22 cellular contexts compared by ENCODE assay signal in the genomic region with DNA sequence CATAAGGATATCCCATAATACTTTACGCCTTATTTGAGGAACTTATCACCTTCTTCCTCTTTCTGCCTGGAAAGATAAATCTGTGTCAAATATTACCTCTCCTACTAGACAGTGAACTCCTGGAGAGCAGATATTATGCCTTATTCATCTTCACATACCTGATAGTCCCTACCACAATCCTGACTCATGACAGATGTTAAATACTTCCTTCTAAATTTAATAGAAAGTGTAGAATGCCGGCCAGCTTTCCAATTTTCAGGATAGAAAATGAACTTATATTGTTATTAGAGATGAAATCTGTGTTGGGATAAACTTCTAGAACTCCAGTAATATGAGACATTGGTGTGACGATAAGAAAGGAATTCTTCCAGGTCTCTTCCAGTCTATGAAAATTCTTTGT.
DNase-seq lines count a peak whose midpoint lies in the region; ATAC-seq, FAIRE-seq and TF ChIP-seq lines count a peak whose summit lies in the region.
"Had no signal": no experiment of that assay in that cellular context is flagged by ENCODE, and none has a peak within 500 bp of the region (broad histone marks: within the 10 kb centered on the region; RNA-seq: fewer than 3 reads in every experiment).

No MANE protein-coding gene starts in this region.

- no peak overlapping the region for H3K27ac Mint-ChIP-seq in naive thymus-derived CD8-positive, alpha-beta T cell
- H3K27ac Mint-ChIP-seq: CD4-positive, alpha-beta T cell had no signal

- no peak overlapping the region for H3K4me3 ChIP-seq in adipocyte (ENCODE audit: low read length)
- H3K4me3 ChIP-seq in fibroblast of the aortic adventitia (ENCODE audit: low read depth, low read length): no peak overlapping the region
- H3K4me3 ChIP-seq in aorta (ENCODE audit: low read length in 2 of 2): no peak overlapping the region
- H3K4me3 ChIP-seq: A549; BLaER1 treated with 17β-estradiol and CSF1 and Interleukin-3, amounts not matched to agents 10 nM and 100 nM; GM23248; Peyer's patch; SK-N-MC had no signal

- peaks cover 0 to 9% (median 0%) of the 10 kb centered on the region in 5 donors for H3K27me3 Mint-ChIP-seq in naive thymus-derived CD8-positive, alpha-beta T cell
- H3K27me3 Mint-ChIP-seq: CD4-positive, alpha-beta T cell had no signal

- ATAC-seq in aorta (ENCODE audit: low FRiP score): no peak
- ATAC-seq in naive thymus-derived CD8-positive, alpha-beta T cell: no peak
- ATAC-seq: A549 had no signal

- no peaks in the 10 kb centered on the region for H3K9me3 Mint-ChIP-seq in naive thymus-derived CD8-positive, alpha-beta T cell
- H3K9me3 Mint-ChIP-seq: CD4-positive, alpha-beta T cell had no signal

- H3K27ac ChIP-seq in aorta (ENCODE audit: low read depth in 1 of 2, low read length in 2 of 2): no peak overlapping the region
- H3K27ac ChIP-seq: A549; BLaER1 treated with 17β-estradiol and CSF1 and Interleukin-3, amounts not matched to agents 10 nM and 100 nM; GM23248; Peyer's patch; SK-N-MC had no signal

- no peak overlapping the region for H3K4me3 Mint-ChIP-seq in naive thymus-derived CD8-positive, alpha-beta T cell
- H3K4me3 Mint-ChIP-seq: CD4-positive, alpha-beta T cell had no signal

- no peak for TF ChIP-seq CTCF in fibroblast of the aortic adventitia (IDR thresholded peaks at IDR 0.05; ENCODE audit: insufficient read depth, low read length)

- no peaks in the 10 kb centered on the region for H3K36me3 ChIP-seq in adipocyte (ENCODE audit: control insufficient read depth, insufficient read depth, low read length, severe bottlenecking)
- no peaks in the 10 kb centered on the region for H3K36me3 ChIP-seq in aorta (ENCODE audit: control insufficient read depth in 1 of 2, insufficient read depth in 2 of 2, low read length in 1 of 2)
- H3K36me3 ChIP-seq: BLaER1 treated with 17β-estradiol and CSF1 and Interleukin-3, amounts not matched to agents 10 nM and 100 nM; Peyer's patch had no signal

- intact Hi-C loops in aorta (cut with DNase I): no loop called here

- peak; percentile 83 for DNase-seq in NCI-H226
- peak; percentile 12 for DNase-seq in adipocyte (ENCODE audit: low read depth)
- DNase-seq in fibroblast of the aortic adventitia (ENCODE audit: low read depth): peak; percentile 24
- no peak for DNase-seq in aorta
- DNase-seq in naive thymus-derived CD8-positive, alpha-beta T cell: no peak
- no peak for DNase-seq in cortex of kidney (lab: John Stamatoyannopoulos, UW)
- DNase-seq: AML-193; CD4-positive, alpha-beta T cell; GM23248; H7; Karpas-422; NCI-H1105 treated with DMSO at 0.1 percent for 48 hours; NCI-H2029; NCI-H446 treated with DMSO at 0.1 percent for 48 hours; NCI-H526; Peyer's patch; SIG-M5 had no signal

- WGBS in aorta, 2 donors: 46 to 48% methylated on average over 3 of the region's 3 CpGs

- no peaks in the 10 kb centered on the region for H3K4me1 Mint-ChIP-seq in naive thymus-derived CD8-positive, alpha-beta T cell

- H3K27me3 ChIP-seq in adipocyte (replicated peaks; ENCODE audit: control insufficient read depth, insufficient read depth, low read length): no peaks in the 10 kb centered on the region
- H3K27me3 ChIP-seq in aorta (ENCODE audit: control insufficient read depth in 1 of 2, insufficient read depth in 2 of 2, low read length in 1 of 2): peaks cover 0 to 2% of the 10 kb centered on the region in 2 donors
- H3K27me3 ChIP-seq: BLaER1 treated with 17β-estradiol and CSF1 and Interleukin-3, amounts not matched to agents 10 nM and 100 nM; Peyer's patch had no signal

- no peaks in the 10 kb centered on the region for H3K36me3 Mint-ChIP-seq in naive thymus-derived CD8-positive, alpha-beta T cell

- H3K4me1 ChIP-seq in adipocyte (ENCODE audit: control insufficient read depth, insufficient read depth, low read length): no peaks in the 10 kb centered on the region
- H3K4me1 ChIP-seq in aorta (ENCODE audit: control insufficient read depth in 1 of 2, insufficient read depth in 2 of 2, low read length in 2 of 2): no peaks in the 10 kb centered on the region
- H3K4me1 ChIP-seq: A549; BLaER1 treated with 17β-estradiol and CSF1 and Interleukin-3, amounts not matched to agents 10 nM and 100 nM had no signal

- FAIRE-seq in G401.6 (lab: Jason Lieb, UNC): peak; percentile 19
- FAIRE-seq: A549, D721Med had no signal

- no peaks in the 10 kb centered on the region for H3K9me3 ChIP-seq in adipocyte (ENCODE audit: control insufficient read depth, low read length)
- no peaks in the 10 kb centered on the region for H3K9me3 ChIP-seq in aorta (ENCODE audit: control insufficient read depth, low read length)
- H3K9me3 ChIP-seq: A549; BLaER1 treated with 17β-estradiol and CSF1 and Interleukin-3, amounts not matched to agents 10 nM and 100 nM; Peyer's patch had no signal

- no peak overlapping the region for H3K9ac ChIP-seq in adipocyte (ENCODE audit: low read length)
- H3K9ac ChIP-seq: BLaER1 treated with 17β-estradiol and CSF1 and Interleukin-3, amounts not matched to agents 10 nM and 100 nM; GM23248 had no signal

- POLR2A ChIA-PET in naive thymus-derived CD8-positive, alpha-beta T cell (lab: Charles Lee): no interaction called here

Comparison
In these comparisons a context has a peak if more than half of its experiments do, and no peak if none do; other contexts are left out.
1. DNase-seq: peak in NCI-H226 (single experiment), adipocyte (single experiment) and fibroblast of the aortic adventitia (single experiment); none in aorta (0 of 2), naive thymus-derived CD8-positive, alpha-beta T cell (0 of 10) and cortex of kidney (single experiment).